In the genomic region with DNA sequence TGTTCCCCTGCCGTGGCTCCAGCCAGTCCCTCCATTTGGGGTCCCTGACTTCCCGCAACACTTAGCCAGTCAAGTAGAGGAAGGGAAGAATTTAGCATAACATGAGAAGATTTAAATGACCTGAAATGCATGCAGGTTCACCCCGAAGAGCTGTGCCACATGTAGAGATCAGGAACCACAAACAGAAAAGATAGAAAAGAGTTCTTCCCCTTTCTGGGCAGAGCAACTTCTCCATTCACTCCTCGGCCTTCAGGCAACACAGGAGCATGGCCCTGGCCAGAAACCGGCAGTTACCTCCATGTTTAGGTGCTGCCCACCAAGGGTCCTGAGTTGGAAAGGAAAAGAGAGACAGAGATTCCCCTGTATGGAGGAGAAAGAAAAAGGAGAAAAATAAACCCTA, we compare ENCODE assay signal across 27 cellular contexts. TPM values are rescaled to one million over a fixed set of nuclear protein-coding genes. Genes with fewer than 3 reads are reported as not detected.
"Had no signal": no experiment of that assay in that cellular context is flagged by ENCODE, and none has a peak within 500 bp of the region (broad histone marks: within the 10 kb centered on the region; RNA-seq: fewer than 3 reads in every experiment).

No MANE protein-coding gene starts in this region.

- H3K36me3 ChIP-seq: neural progenitor cell, ovary, right atrium auricular region, sigmoid colon, tibial nerve, upper lobe of right lung had no signal

- H3K4me1 ChIP-seq: neural progenitor cell, right atrium auricular region, sigmoid colon, testis, tibial nerve, upper lobe of right lung had no signal

- H3K27me3 ChIP-seq: hepatocyte, neural progenitor cell, ovary, right atrium auricular region, sigmoid colon, testis, tibial nerve, upper lobe of right lung had no signal

- H3K36me3 Mint-ChIP-seq: neural progenitor cell; stimulated activated naive B cell treated with anti-CD40 and anti-IgM and Interleukin-4, amounts not matched to agents 10 μg/mL and 1 μg/mL and 100 μg/mL, for 72 hours had no signal

- H3K4me1 Mint-ChIP-seq: neural progenitor cell; stimulated activated naive B cell treated with anti-CD40 and anti-IgM and Interleukin-4, amounts not matched to agents 10 μg/mL and 1 μg/mL and 100 μg/mL, for 72 hours; stimulated activated naive CD8-positive, alpha-beta T cell treated with anti-CD3 and anti-CD28 coated beads, Interleukin-15, amount 100 ng/mL, for 72 hours had no signal

- H3K4me3 Mint-ChIP-seq: natural killer cell treated with Interleukin-12 subunit alpha and Interleukin-12 subunit beta and Interleukin-15 and Interleukin-18, amount 100 ng/mL, for 72 hours; neural progenitor cell; stimulated activated naive B cell treated with anti-CD40 and anti-IgM and Interleukin-4, amounts not matched to agents 10 μg/mL and 1 μg/mL and 100 μg/mL, for 72 hours; stimulated activated naive CD8-positive, alpha-beta T cell treated with anti-CD3 and anti-CD28 coated beads, Interleukin-15, amount 100 ng/mL, for 72 hours had no signal

- ATAC-seq: left colon; left ventricle myocardium superior; natural killer cell treated with Interleukin-12 subunit alpha and Interleukin-12 subunit beta and Interleukin-15 and Interleukin-18, amount 100 ng/mL, for 72 hours; stimulated activated naive B cell treated with anti-CD40 and anti-IgM and Interleukin-4, amounts not matched to agents 10 μg/mL and 1 μg/mL and 100 μg/mL, for 72 hours; stimulated activated naive CD8-positive, alpha-beta T cell treated with anti-CD3 and anti-CD28 coated beads, Interleukin-15, amount 100 ng/mL, for 72 hours; upper lobe of right lung had no signal

- H3K27ac ChIP-seq: hepatocyte, neural progenitor cell, ovary, right atrium auricular region, sigmoid colon, skin epidermis, testis, tibial nerve, upper lobe of right lung had no signal

- DNase-seq: effector CD8-positive, alpha-beta T cell; foreskin melanocyte; head of caudate nucleus; left colon; left ventricle myocardium superior; mesenchymal stem cell; midbrain; nucleus accumbens; ovary; sigmoid colon; stimulated activated CD4-positive, alpha-beta T cell treated with anti-CD3 and anti-CD28 coated beads, Interleukin-2, amount 100 ng/mL, for 24 hours; stimulated activated CD4-positive, alpha-beta T cell treated with anti-CD3 and anti-CD28 coated beads, Interleukin-4, amount 100 ng/mL, for 4 hours; stimulated activated naive B cell treated with anti-CD40 and anti-IgM and Interleukin-4, amounts not matched to agents 10 μg/mL and 1 μg/mL and 100 μg/mL, for 72 hours; stimulated activated naive CD8-positive, alpha-beta T cell treated with anti-CD3 and anti-CD28 coated beads, Interleukin-15, amount 100 ng/mL, for 72 hours; testis; upper lobe of right lung had no signal

- H3K4me3 ChIP-seq: hepatocyte, lung, neural progenitor cell, ovary, right atrium auricular region, sigmoid colon, skin epidermis, testis, tibial nerve, upper lobe of right lung had no signal

- H3K27ac Mint-ChIP-seq: natural killer cell treated with Interleukin-12 subunit alpha and Interleukin-12 subunit beta and Interleukin-15 and Interleukin-18, amount 100 ng/mL, for 72 hours; neural progenitor cell; stimulated activated naive B cell treated with anti-CD40 and anti-IgM and Interleukin-4, amounts not matched to agents 10 μg/mL and 1 μg/mL and 100 μg/mL, for 72 hours; stimulated activated naive CD8-positive, alpha-beta T cell treated with anti-CD3 and anti-CD28 coated beads, Interleukin-15, amount 100 ng/mL, for 72 hours had no signal

- H3K9me3 ChIP-seq: ovary, sigmoid colon, testis, upper lobe of right lung had no signal

- H3K27me3 Mint-ChIP-seq: stimulated activated naive B cell treated with anti-CD40 and anti-IgM and Interleukin-4, amounts not matched to agents 10 μg/mL and 1 μg/mL and 100 μg/mL, for 72 hours; stimulated activated naive CD8-positive, alpha-beta T cell treated with anti-CD3 and anti-CD28 coated beads, Interleukin-15, amount 100 ng/mL, for 72 hours had no signal

RNA-seq across cellular contexts. Expression of a gene that starts 5.2 kb away (rescaled TPM):
- total RNA-seq: hepatocyte; kidney epithelial cell; left colon; left ventricle myocardium superior; lung; natural killer cell treated with Interleukin-12 subunit alpha and Interleukin-12 subunit beta and Interleukin-15 and Interleukin-18, amount 100 ng/mL, for 72 hours; posterior vena cava; right atrium auricular region; subcutaneous adipose tissue; testis; upper lobe of right lung had no signal
- polyA plus RNA-seq: esophagus, hepatocyte, lung, ovary, sigmoid colon had no signal
